In the genomic region with DNA sequence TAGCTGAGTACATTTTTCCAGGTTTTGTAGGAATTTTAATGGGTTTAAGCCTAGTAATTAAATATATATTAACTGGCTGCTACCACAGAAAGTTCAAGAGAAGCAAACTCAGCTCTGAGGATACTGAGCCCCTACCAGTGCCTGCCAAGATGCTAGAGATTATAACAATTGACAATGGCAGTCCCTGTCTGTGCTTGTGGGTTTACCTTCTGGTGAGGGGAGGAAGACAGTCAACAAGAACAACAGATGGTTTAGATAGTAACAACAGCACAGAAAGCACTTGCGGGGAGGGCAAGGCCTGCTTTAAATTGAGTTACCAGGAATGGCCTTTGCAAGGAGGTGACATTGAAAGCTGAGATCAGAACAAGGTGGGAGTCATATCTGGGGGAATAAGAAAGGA, we compare ENCODE assay signal across 18 cellular contexts. TPM values are rescaled to one million over a fixed set of nuclear protein-coding genes. Genes with fewer than 3 reads are reported as not detected.
DNase-seq lines count a peak whose midpoint lies in the region; ATAC-seq and TF ChIP-seq lines count a peak whose summit lies in the region.
"Had no signal": no experiment of that assay in that cellular context is flagged by ENCODE, and none has a peak within 500 bp of the region (broad histone marks: within the 10 kb centered on the region; RNA-seq: fewer than 3 reads in every experiment).

No MANE protein-coding gene starts in this region.

- no peak overlapping the region for H3K4me3 ChIP-seq in DND-41 (ENCODE audit: low read depth in 1 of 2, low read length in 2 of 2)
- no peak overlapping the region for H3K4me3 ChIP-seq in heart left ventricle
- H3K4me3 ChIP-seq: thoracic aorta had no signal

- ATAC-seq in DND-41 (ENCODE audit: insufficient read depth, low read depth), result peak; percentile 88
- ATAC-seq in SK-N-SH treated with all-trans-retinoic acid at 6 μM for 48 hours, result peak; percentile 32; the same call in 2 of the 3 replicates
- ATAC-seq in HG03432 (IDR thresholded peaks at IDR 0.05; ENCODE audit: unreplicated experiment), result no peak
- no peak for ATAC-seq in heart left ventricle
- ATAC-seq: left cardiac atrium had no signal

- no peaks in the 10 kb centered on the region for H4K20me1 ChIP-seq in DND-41 (ENCODE audit: insufficient read depth, low read length)

- no peak overlapping the region for H3K4me3 Mint-ChIP-seq in endothelial cell (ENCODE audit: unreplicated experiment)
- H3K4me3 Mint-ChIP-seq: HFFc6 had no signal

- intact Hi-C loops in cardiac septum (cut with DNase I), result loop anchor here (10.0 kb wide), 1 partner anchor 56 kb away; no protein-coding TSS in a partner anchor
- intact Hi-C loops in heart left ventricle (cut with DNase I), result loop anchor here in 3 of 10 donors (5.0 kb wide), 2 partner anchors 59 to 129 kb away; no protein-coding TSS in a partner anchor

- H3K4me1 Mint-ChIP-seq in endothelial cell (ENCODE audit: unreplicated experiment), result peaks cover 14% of the 10 kb centered on the region

- H3K36me3 ChIP-seq in DND-41 (ENCODE audit: insufficient read depth, low read length) (no peaks in the 10 kb centered on the region), heart left ventricle (no peaks in the 10 kb centered on the region)
- H3K36me3 ChIP-seq: thoracic aorta had no signal

- H3K4me2 ChIP-seq in DND-41 (ENCODE audit: insufficient read depth, low read length), result no peak overlapping the region
- H3K4me2 ChIP-seq: KMS-11 had no signal

- H3K4me1 ChIP-seq in DND-41 (ENCODE audit: insufficient read depth, low read length), result peaks cover 55% of the 10 kb centered on the region
- peaks cover 0 to 25% (median 3%) of the 10 kb centered on the region in 12 donors for H3K4me1 ChIP-seq in heart left ventricle

- 63 to 75% (median 66%) methylated on average over 1 of the region's 1 CpG for WGBS in heart left ventricle, 4 donors

- no peak for TF ChIP-seq POLR2A in heart left ventricle (IDR thresholded peaks at IDR 0.05)

- TF ChIP-seq CTCF in C4-2B (conservative IDR thresholded peaks at IDR 0.05) (no peak), DND-41 (IDR thresholded peaks at IDR 0.05; ENCODE audit: borderline replicate concordance, extremely low read depth, low read length, poor library complexity, severe bottlenecking) (no peak), endothelial cell (IDR thresholded peaks at IDR 0.05; ENCODE audit: unreplicated experiment) (no peak), heart left ventricle (IDR thresholded peaks at IDR 0.05) (no peak)

- peak overlapping the region; percentile 62 for H3K27ac Mint-ChIP-seq in endothelial cell (ENCODE audit: unreplicated experiment)
- H3K27ac Mint-ChIP-seq: HFFc6 had no signal

- H3K79me2 ChIP-seq in DND-41 (ENCODE audit: insufficient read depth, low read length), result peaks cover 37% of the 10 kb centered on the region

- no peaks in the 10 kb centered on the region for H3K27me3 ChIP-seq in DND-41 (ENCODE audit: insufficient read depth, low read length, poor library complexity)
- no peaks in the 10 kb centered on the region for H3K27me3 ChIP-seq in heart left ventricle

- H3K27ac ChIP-seq in C4-2B (peak overlapping the region; percentile 39; the same call in 1 of the 2 replicates), DND-41 (ENCODE audit: low read length) (peak overlapping the region; percentile 76), heart left ventricle (no peak overlapping the region)
- H3K27ac ChIP-seq: HL-60, KMS-11, thoracic aorta had no signal

- DNase-seq in DND-41, result peak; percentile 60
- DNase-seq in endothelial cell (ENCODE audit: low spot score), result no peak
- no peak for DNase-seq in cardiac septum (ENCODE audit: low spot score)
- no peak for DNase-seq in stimulated activated CD4-positive, alpha-beta T cell treated with anti-CD3 and anti-CD28 coated beads, Interleukin-2, amount 100 ng/mL, for 24 hours
- DNase-seq in heart left ventricle, result no peak
- DNase-seq: activated CD4-positive, CD25-positive, alpha-beta regulatory T cell treated with anti-CD3 and anti-CD28 coated beads, Interleukin-2, amount 50 U/mL, for 72 hours; cerebellar nuclear complex; HFFc6; left cardiac atrium; NCI-H1105 treated with DMSO at 0.1 percent for 48 hours; stimulated activated CD4-positive, alpha-beta T cell treated with anti-CD3 and anti-CD28 coated beads, Interleukin-4, amount 100 ng/mL, for 24 hours; stimulated activated CD8-positive, alpha-beta memory T cell treated with anti-CD3 and anti-CD28 coated beads, Interleukin-4, amount 100 ng/mL, for 48 hours had no signal

- no peaks in the 10 kb centered on the region for H3K27me3 Mint-ChIP-seq in endothelial cell (ENCODE audit: unreplicated experiment)

- H3K9me3 ChIP-seq in DND-41 (ENCODE audit: insufficient read depth, low read length, severe bottlenecking) (no peaks in the 10 kb centered on the region), heart left ventricle (no peaks in the 10 kb centered on the region)
- H3K9me3 ChIP-seq: thoracic aorta had no signal

- no peaks in the 10 kb centered on the region for H3K9me3 Mint-ChIP-seq in endothelial cell (ENCODE audit: unreplicated experiment)
- H3K9me3 Mint-ChIP-seq: HFFc6 had no signal

- H2AFZ ChIP-seq in DND-41 (ENCODE audit: low read depth, low read length), result no peak overlapping the region

- H3K9ac ChIP-seq in DND-41 (ENCODE audit: low read depth, low read length), result no peak overlapping the region; the same call in 1 of the 2 replicates
- H3K9ac ChIP-seq: KMS-11 had no signal

- H3K36me3 Mint-ChIP-seq in endothelial cell (ENCODE audit: low read depth, unreplicated experiment), result no peaks in the 10 kb centered on the region

TF ChIP-seq in SK-N-SH treated with all-trans-retinoic acid at 6 μM for 48 hours, 23 proteins besides CTCF, POLR2A, EP300 and RAD21:
- TF ChIP-seq GLIS3 (CRISPR knock-in tag; IDR thresholded peaks at IDR 0.05), result no peak
TF ChIP-seq in SK-N-SH treated with all-trans-retinoic acid at 6 μM for 48 hours: peak in this region for 0.

RNA-seq across cellular contexts. Expression of gene ARHGEF3, which starts 56.6 kb away (rescaled TPM):
- 4.0 TPM for total RNA-seq in endothelial cell (ENCODE audit: unreplicated experiment)
- total RNA-seq in cardiac septum, result 23.1 TPM
- 10 to 100 TPM; 13.5 to 36.8 (median 18.2) TPM for total RNA-seq in heart left ventricle
- polyA plus RNA-seq in heart left ventricle, result 1 to 10 TPM; 6.5 to 9.3 TPM

Comparison
In these comparisons a context has a peak if more than half of its experiments do, and no peak if none do; other contexts are left out.
1. H3K27ac ChIP-seq: peak in C4-2B (single experiment) and DND-41 (single experiment); none in heart left ventricle (0 of 12).
2. ATAC-seq: peak in DND-41 (single experiment) and SK-N-SH treated with all-trans-retinoic acid at 6 μM for 48 hours (single experiment); none in HG03432 (single experiment) and heart left ventricle (0 of 4).